ENCODE assay signal across 1 cellular context in the genomic region with DNA sequence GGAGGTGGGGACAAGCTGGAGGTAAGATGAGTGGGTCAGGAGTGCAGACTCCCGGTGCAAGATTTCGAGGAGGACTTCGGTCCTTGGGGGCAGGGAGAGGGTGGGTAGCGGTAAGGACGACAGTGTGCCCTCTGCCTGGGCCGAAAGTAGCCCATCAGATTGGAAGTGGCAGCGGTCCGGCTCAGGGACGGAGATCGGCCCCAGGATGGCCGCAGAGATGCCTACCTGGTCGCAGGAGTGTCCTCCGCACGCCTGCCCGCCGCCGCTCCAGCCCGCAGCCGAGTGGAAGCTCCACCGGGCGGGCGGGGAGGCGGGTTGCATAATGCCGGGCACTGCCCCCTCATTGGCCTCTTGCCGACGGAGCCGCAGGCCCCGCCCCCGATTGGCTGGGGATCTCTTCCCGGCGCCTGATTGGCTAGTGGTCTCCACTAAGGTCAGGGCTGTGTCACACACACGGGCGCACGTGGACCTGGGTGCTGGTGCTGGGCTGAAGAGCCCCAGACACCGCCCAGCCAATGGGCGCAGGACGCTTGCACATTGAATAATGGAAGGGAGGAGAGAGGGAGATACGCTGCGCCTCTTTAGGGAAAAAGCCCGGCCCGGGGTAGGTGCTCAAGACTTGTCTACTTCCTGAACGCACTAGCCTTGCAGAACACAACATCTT.
A peak's percentile ranks its signal among the peaks of the same experiment; 100 is the strongest.
TF ChIP-seq lines count a peak whose summit lies in the region.

A gene with protein sequence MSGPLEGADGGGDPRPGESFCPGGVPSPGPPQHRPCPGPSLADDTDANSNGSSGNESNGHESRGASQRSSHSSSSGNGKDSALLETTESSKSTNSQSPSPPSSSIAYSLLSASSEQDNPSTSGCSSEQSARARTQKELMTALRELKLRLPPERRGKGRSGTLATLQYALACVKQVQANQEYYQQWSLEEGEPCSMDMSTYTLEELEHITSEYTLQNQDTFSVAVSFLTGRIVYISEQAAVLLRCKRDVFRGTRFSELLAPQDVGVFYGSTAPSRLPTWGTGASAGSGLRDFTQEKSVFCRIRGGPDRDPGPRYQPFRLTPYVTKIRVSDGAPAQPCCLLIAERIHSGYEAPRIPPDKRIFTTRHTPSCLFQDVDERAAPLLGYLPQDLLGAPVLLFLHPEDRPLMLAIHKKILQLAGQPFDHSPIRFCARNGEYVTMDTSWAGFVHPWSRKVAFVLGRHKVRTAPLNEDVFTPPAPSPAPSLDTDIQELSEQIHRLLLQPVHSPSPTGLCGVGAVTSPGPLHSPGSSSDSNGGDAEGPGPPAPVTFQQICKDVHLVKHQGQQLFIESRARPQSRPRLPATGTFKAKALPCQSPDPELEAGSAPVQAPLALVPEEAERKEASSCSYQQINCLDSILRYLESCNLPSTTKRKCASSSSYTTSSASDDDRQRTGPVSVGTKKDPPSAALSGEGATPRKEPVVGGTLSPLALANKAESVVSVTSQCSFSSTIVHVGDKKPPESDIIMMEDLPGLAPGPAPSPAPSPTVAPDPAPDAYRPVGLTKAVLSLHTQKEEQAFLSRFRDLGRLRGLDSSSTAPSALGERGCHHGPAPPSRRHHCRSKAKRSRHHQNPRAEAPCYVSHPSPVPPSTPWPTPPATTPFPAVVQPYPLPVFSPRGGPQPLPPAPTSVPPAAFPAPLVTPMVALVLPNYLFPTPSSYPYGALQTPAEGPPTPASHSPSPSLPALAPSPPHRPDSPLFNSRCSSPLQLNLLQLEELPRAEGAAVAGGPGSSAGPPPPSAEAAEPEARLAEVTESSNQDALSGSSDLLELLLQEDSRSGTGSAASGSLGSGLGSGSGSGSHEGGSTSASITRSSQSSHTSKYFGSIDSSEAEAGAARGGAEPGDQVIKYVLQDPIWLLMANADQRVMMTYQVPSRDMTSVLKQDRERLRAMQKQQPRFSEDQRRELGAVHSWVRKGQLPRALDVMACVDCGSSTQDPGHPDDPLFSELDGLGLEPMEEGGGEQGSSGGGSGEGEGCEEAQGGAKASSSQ (N-terminal part only) (minus strand): TSS at position 293 of the 664 bp plus-strand sequence. CDS start 1,698 bp downstream, outside the sequence.

TF ChIP-seq in H1, 55 proteins besides CTCF, POLR2A, EP300 and RAD21:
- TF ChIP-seq E2F6 (IDR thresholded peaks at IDR 0.05) (peak; percentile 66), SRF (IDR thresholded peaks at IDR 0.05; ENCODE audit: low read depth, low read length) (peak; percentile 14; the same call in 1 of the 2 replicates), SP4 (IDR thresholded peaks at IDR 0.05; ENCODE audit: low read length) (no peak), SP1 (IDR thresholded peaks at IDR 0.05; ENCODE audit: low read depth, low read length) (peak; percentile 64), KDM5A (IDR thresholded peaks at IDR 0.05; ENCODE audit: low read length) (no peak), KDM1A (IDR thresholded peaks at IDR 0.05; ENCODE audit: borderline replicate concordance, low read length) (no peak), CTBP2 (IDR thresholded peaks at IDR 0.05; ENCODE audit: borderline replicate concordance, insufficient read depth, insufficient read length, low read length) (no peak), CBX8 (IDR thresholded peaks at IDR 0.05; ENCODE audit: borderline replicate concordance, low read depth, low read length) (no peak), PHF8 (conservative IDR thresholded peaks at IDR 0.05; ENCODE audit: low read depth, low read length) (peak; percentile 56; the same call in 1 of the 2 replicates), SAP30 (IDR thresholded peaks at IDR 0.05; ENCODE audit: insufficient read depth, insufficient replicate concordance, low read length) (no peak), TCF12 (IDR thresholded peaks at IDR 0.05; ENCODE audit: low read depth, low read length) (no peak), BRCA1 (IDR thresholded peaks at IDR 0.05; ENCODE audit: low read depth, low read length) (no peak), SUZ12 (IDR thresholded peaks at IDR 0.05; ENCODE audit: low read length) (no peak), TBP (IDR thresholded peaks at IDR 0.05; ENCODE audit: low read depth, low read length) (peak; percentile 85), TEAD4 (IDR thresholded peaks at IDR 0.05; ENCODE audit: low read depth, low read length) (no peak), POLR2AphosphoS5 (IDR thresholded peaks at IDR 0.05; ENCODE audit: low read depth, low read length) (peak; percentile 81), TAF1 (IDR thresholded peaks at IDR 0.05; ENCODE audit: low read depth, low read length) (peak; percentile 91), JUN (IDR thresholded peaks at IDR 0.05; ENCODE audit: low read depth, low read length) (no peak), CEBPB (IDR thresholded peaks at IDR 0.05; ENCODE audit: low read depth, low read length) (peak; percentile 97), RNF2 (IDR thresholded peaks at IDR 0.05; ENCODE audit: borderline replicate concordance, low read depth, low read length, missing control alignments, poor library complexity, severe bottlenecking) (no peak), CHD2 (IDR thresholded peaks at IDR 0.05; ENCODE audit: low read length) (no peak), SIX5 (IDR thresholded peaks at IDR 0.05; ENCODE audit: low read depth, low read length) (no peak), GTF2F1 (IDR thresholded peaks at IDR 0.05; ENCODE audit: borderline replicate concordance, low read depth, low read length) (no peak; the same call in 1 of the 2 replicates), MAFK (IDR thresholded peaks at IDR 0.05; ENCODE audit: low read depth, low read length) (no peak), BACH1 (IDR thresholded peaks at IDR 0.05; ENCODE audit: low read length) (peak; percentile 32; the same call in 1 of the 2 replicates), SIN3A (conservative IDR thresholded peaks at IDR 0.05 in 1 of 2, IDR thresholded peaks at IDR 0.05 in 1 of 2; ENCODE audit: low read depth in 1 of 2, low read length in 2 of 2) (peak; percentile 27 to 63; a peak in 3 of 4 replicates), HDAC6 (IDR thresholded peaks at IDR 0.05; ENCODE audit: low read depth, low read length) (no peak), YY1 (IDR thresholded peaks at IDR 0.05; ENCODE audit: low read depth, low read length) (no peak), CHD1 (IDR thresholded peaks at IDR 0.05; ENCODE audit: low read depth, low read length) (no peak), RFX5 (IDR thresholded peaks at IDR 0.05; ENCODE audit: borderline replicate concordance, low read depth, low read length) (peak; percentile 18; the same call in 1 of the 2 replicates), RBBP5 (IDR thresholded peaks at IDR 0.05; ENCODE audit: borderline replicate concordance, low read depth, low read length) (no peak), NRF1 (IDR thresholded peaks at IDR 0.05; ENCODE audit: low read depth, low read length) (no peak), EGR1 (IDR thresholded peaks at IDR 0.05; ENCODE audit: borderline replicate concordance, low read depth, low read length) (no peak), BCL11A (IDR thresholded peaks at IDR 0.05; ENCODE audit: low read depth in 2 of 2, low read length in 2 of 2) (no peak), ASH2L (IDR thresholded peaks at IDR 0.05; ENCODE audit: low read length) (no peak), TAF7 (optimal IDR thresholded peaks at IDR 0.05; ENCODE audit: borderline replicate concordance, low read depth, low read length) (peak; percentile 65), KDM4A (IDR thresholded peaks at IDR 0.05; ENCODE audit: low read depth, low read length, severe bottlenecking) (peak; percentile 47), ZNF274 (IDR thresholded peaks at IDR 0.05; ENCODE audit: borderline replicate concordance, extremely low read depth, low read length) (no peak)
- TF ChIP-seq, protein P1, sequence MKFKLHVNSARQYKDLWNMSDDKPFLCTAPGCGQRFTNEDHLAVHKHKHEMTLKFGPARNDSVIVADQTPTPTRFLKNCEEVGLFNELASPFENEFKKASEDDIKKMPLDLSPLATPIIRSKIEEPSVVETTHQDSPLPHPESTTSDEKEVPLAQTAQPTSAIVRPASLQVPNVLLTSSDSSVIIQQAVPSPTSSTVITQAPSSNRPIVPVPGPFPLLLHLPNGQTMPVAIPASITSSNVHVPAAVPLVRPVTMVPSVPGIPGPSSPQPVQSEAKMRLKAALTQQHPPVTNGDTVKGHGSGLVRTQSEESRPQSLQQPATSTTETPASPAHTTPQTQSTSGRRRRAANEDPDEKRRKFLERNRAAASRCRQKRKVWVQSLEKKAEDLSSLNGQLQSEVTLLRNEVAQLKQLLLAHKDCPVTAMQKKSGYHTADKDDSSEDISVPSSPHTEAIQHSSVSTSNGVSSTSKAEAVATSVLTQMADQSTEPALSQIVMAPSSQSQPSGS (IDR thresholded peaks at IDR 0.05; ENCODE audit: low read length) = no peak
- TF ChIP-seq, protein P2, sequence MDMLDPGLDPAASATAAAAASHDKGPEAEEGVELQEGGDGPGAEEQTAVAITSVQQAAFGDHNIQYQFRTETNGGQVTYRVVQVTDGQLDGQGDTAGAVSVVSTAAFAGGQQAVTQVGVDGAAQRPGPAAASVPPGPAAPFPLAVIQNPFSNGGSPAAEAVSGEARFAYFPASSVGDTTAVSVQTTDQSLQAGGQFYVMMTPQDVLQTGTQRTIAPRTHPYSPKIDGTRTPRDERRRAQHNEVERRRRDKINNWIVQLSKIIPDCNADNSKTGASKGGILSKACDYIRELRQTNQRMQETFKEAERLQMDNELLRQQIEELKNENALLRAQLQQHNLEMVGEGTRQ (IDR thresholded peaks at IDR 0.05; ENCODE audit: low read length) = no peak
- TF ChIP-seq, protein P3, sequence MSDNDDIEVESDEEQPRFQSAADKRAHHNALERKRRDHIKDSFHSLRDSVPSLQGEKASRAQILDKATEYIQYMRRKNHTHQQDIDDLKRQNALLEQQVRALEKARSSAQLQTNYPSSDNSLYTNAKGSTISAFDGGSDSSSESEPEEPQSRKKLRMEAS (IDR thresholded peaks at IDR 0.05) = peak; percentile 90
